Comparison of ENCODE assay signal across 18 cellular contexts in genomic region chr2:158659483-158659882, GRCh38.
DNase-seq lines count a peak whose midpoint lies in the region; ATAC-seq and TF ChIP-seq lines count a peak whose summit lies in the region.
"Had no signal": no experiment of that assay in that cellular context is flagged by ENCODE, and none has a peak within 500 bp of the region (broad histone marks: within the 10 kb centered on the region; RNA-seq: fewer than 3 reads in every experiment).

No MANE protein-coding gene starts in this region.

- peaks cover 0 to 9% of the 10 kb centered on the region in 2 donors for H3K36me3 ChIP-seq in adrenal gland (replicated peaks in 1 of 2)
- H3K36me3 ChIP-seq: BE2C had no signal

- no peaks in the 10 kb centered on the region for H3K27me3 Mint-ChIP-seq in activated T-cell treated with anti-CD3 and anti-CD28 coated beads, Interleukin-2, amount 50 U/mL, for 72 hours (ENCODE audit: low read depth)
- no peaks in the 10 kb centered on the region for H3K27me3 Mint-ChIP-seq in activated T-cell treated with anti-CD3 and anti-CD28 coated beads, Interleukin-2, amount 50 U/mL, for 4 hours (ENCODE audit: low read depth)
- H3K27me3 Mint-ChIP-seq in WTC11 (ENCODE audit: low read depth), result no peaks in the 10 kb centered on the region
- H3K27me3 Mint-ChIP-seq: CD4-positive, alpha-beta T cell had no signal

- H3K27ac Mint-ChIP-seq in activated T-cell treated with anti-CD3 and anti-CD28 coated beads, Interleukin-2, amount 50 U/mL, for 72 hours, result no peak overlapping the region
- H3K27ac Mint-ChIP-seq in WTC11, result 0 out of 2 replicates have a peak overlapping the region, but pooled peaks have one; percentile 6
- H3K27ac Mint-ChIP-seq: CD4-positive, alpha-beta T cell had no signal

- TF ChIP-seq CTCF in WTC11 (IDR thresholded peaks at IDR 0.05) (no peak), fibroblast of mammary gland (conservative IDR thresholded peaks at IDR 0.05; ENCODE audit: control insufficient read depth, insufficient read depth, low read depth, low read length) (no peak), adrenal gland (IDR thresholded peaks at IDR 0.05) (no peak)

- no peak overlapping the region for H3K4me3 Mint-ChIP-seq in activated T-cell treated with anti-CD3 and anti-CD28 coated beads, Interleukin-2, amount 50 U/mL, for 72 hours
- no peak overlapping the region for H3K4me3 Mint-ChIP-seq in activated T-cell treated with anti-CD3 and anti-CD28 coated beads, Interleukin-2, amount 50 U/mL, for 4 hours
- no peak overlapping the region for H3K4me3 Mint-ChIP-seq in WTC11
- H3K4me3 Mint-ChIP-seq: CD4-positive, alpha-beta T cell had no signal

- 82 to 100% (median 96%) methylated on average over 1 of the region's 1 CpG for WGBS in adrenal gland, 4 donors

- no peak for TF ChIP-seq POLR2A in adrenal gland (IDR thresholded peaks at IDR 0.05)

- H3K36me3 Mint-ChIP-seq in activated T-cell treated with anti-CD3 and anti-CD28 coated beads, Interleukin-2, amount 50 U/mL, for 72 hours (ENCODE audit: insufficient read depth in 2 of 2), result peaks cover 0 to 2% of the 10 kb centered on the region in 2 donors
- peaks cover 14% of the 10 kb centered on the region for H3K36me3 Mint-ChIP-seq in activated T-cell treated with anti-CD3 and anti-CD28 coated beads, Interleukin-2, amount 50 U/mL, for 4 hours (ENCODE audit: insufficient read depth)
- H3K36me3 Mint-ChIP-seq in WTC11, result peaks cover 10% of the 10 kb centered on the region

- H3K4me3 ChIP-seq in fibroblast of mammary gland (ENCODE audit: control insufficient read depth, low read depth, low read length) (no peak overlapping the region), adrenal gland (no peak overlapping the region)
- H3K4me3 ChIP-seq: PC-9 had no signal

- H3K9me3 ChIP-seq in adrenal gland (replicated peaks in 1 of 3), result no peaks in the 10 kb centered on the region
- H3K9me3 ChIP-seq: BE2C, Caco-2 had no signal

- DNase-seq in activated T-cell treated with anti-CD3 and anti-CD28 coated beads, Interleukin-2, amount 50 U/mL, for 72 hours, result no peak
- no peak for DNase-seq in activated T-cell treated with anti-CD3 and anti-CD28 coated beads, Interleukin-2, amount 50 U/mL, for 4 hours
- DNase-seq in WTC11 (ENCODE audit: low spot score) (no peak), fibroblast of mammary gland (ENCODE audit: low read depth) (peak; percentile 2), adrenal gland (no peak), amygdala (lab: John Stamatoyannopoulos, UW) (no peak), DMS53 (lab: John Stamatoyannopoulos, UW) (no peak), left ventricle myocardium superior (no peak)
- DNase-seq: BE2C; Caco-2; CD4-positive, alpha-beta T cell; DMS153; KG1; NCI-H1048; NCI-H1436; NCI-H1930; NCI-H526; PC-9 had no signal

- CTCF ChIA-PET in WTC11 (lab: Charles Lee), result interaction anchor here (0.9 to 2.2 kb wide), 3 partner anchors 86 to 635 kb away, joined by 3 to 9 read pairs (median 5); no protein-coding TSS in a partner anchor

- no peaks in the 10 kb centered on the region for H3K4me1 ChIP-seq in adrenal gland (replicated peaks in 1 of 2)
- H3K4me1 ChIP-seq: BE2C, Caco-2 had no signal

- no peaks in the 10 kb centered on the region for H3K4me1 Mint-ChIP-seq in activated T-cell treated with anti-CD3 and anti-CD28 coated beads, Interleukin-2, amount 50 U/mL, for 72 hours (ENCODE audit: low read depth)
- no peaks in the 10 kb centered on the region for H3K4me1 Mint-ChIP-seq in activated T-cell treated with anti-CD3 and anti-CD28 coated beads, Interleukin-2, amount 50 U/mL, for 4 hours (ENCODE audit: low read depth)
- H3K4me1 Mint-ChIP-seq in WTC11, result no peaks in the 10 kb centered on the region

- no peaks in the 10 kb centered on the region for H3K27me3 ChIP-seq in adrenal gland
- H3K27me3 ChIP-seq: BE2C had no signal

- H3K27ac ChIP-seq in adrenal gland, result no peak overlapping the region
- H3K27ac ChIP-seq: PC-9 had no signal

- ATAC-seq in activated T-cell treated with anti-CD3 and anti-CD28 coated beads, Interleukin-2, amount 50 U/mL, for 72 hours (replicated peaks in 1 of 2), result peak; percentile 31 to 58
- no peak for ATAC-seq in activated T-cell treated with anti-CD3 and anti-CD28 coated beads, Interleukin-2, amount 50 U/mL, for 4 hours
- ATAC-seq in WTC11 (no peak), left ventricle myocardium superior (no peak)

- H3K9me3 Mint-ChIP-seq in activated T-cell treated with anti-CD3 and anti-CD28 coated beads, Interleukin-2, amount 50 U/mL, for 72 hours, result no peaks in the 10 kb centered on the region
- H3K9me3 Mint-ChIP-seq in activated T-cell treated with anti-CD3 and anti-CD28 coated beads, Interleukin-2, amount 50 U/mL, for 4 hours, result no peaks in the 10 kb centered on the region
- H3K9me3 Mint-ChIP-seq in WTC11, result no peaks in the 10 kb centered on the region
- H3K9me3 Mint-ChIP-seq: CD4-positive, alpha-beta T cell had no signal

- intact Hi-C loops in adrenal gland (cut with DNase I) (no loop called here), left ventricle myocardium superior (cut with micrococcal nuclease) (no loop called here)

- POLR2A ChIA-PET in WTC11 (lab: Charles Lee), result no interaction called here

TF ChIP-seq in WTC11, 78 proteins besides CTCF, POLR2A, EP300 and RAD21 (continues in another document):
- TF ChIP-seq USF2 (CRISPR knock-in tag; IDR thresholded peaks at IDR 0.05) (no peak), MLX (CRISPR knock-in tag; IDR thresholded peaks at IDR 0.05) (no peak), KAT7 (CRISPR knock-in tag; IDR thresholded peaks at IDR 0.05; ENCODE audit: borderline replicate concordance) (no peak), TEAD4 (CRISPR knock-in tag; IDR thresholded peaks at IDR 0.05) (no peak), ZNF671 (CRISPR knock-in tag; IDR thresholded peaks at IDR 0.05) (no peak)
- TF ChIP-seq, protein P1, sequence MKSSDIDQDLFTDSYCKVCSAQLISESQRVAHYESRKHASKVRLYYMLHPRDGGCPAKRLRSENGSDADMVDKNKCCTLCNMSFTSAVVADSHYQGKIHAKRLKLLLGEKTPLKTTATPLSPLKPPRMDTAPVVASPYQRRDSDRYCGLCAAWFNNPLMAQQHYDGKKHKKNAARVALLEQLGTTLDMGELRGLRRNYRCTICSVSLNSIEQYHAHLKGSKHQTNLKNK (CRISPR knock-in tag; IDR thresholded peaks at IDR 0.05), result no peak
- TF ChIP-seq, protein P2, sequence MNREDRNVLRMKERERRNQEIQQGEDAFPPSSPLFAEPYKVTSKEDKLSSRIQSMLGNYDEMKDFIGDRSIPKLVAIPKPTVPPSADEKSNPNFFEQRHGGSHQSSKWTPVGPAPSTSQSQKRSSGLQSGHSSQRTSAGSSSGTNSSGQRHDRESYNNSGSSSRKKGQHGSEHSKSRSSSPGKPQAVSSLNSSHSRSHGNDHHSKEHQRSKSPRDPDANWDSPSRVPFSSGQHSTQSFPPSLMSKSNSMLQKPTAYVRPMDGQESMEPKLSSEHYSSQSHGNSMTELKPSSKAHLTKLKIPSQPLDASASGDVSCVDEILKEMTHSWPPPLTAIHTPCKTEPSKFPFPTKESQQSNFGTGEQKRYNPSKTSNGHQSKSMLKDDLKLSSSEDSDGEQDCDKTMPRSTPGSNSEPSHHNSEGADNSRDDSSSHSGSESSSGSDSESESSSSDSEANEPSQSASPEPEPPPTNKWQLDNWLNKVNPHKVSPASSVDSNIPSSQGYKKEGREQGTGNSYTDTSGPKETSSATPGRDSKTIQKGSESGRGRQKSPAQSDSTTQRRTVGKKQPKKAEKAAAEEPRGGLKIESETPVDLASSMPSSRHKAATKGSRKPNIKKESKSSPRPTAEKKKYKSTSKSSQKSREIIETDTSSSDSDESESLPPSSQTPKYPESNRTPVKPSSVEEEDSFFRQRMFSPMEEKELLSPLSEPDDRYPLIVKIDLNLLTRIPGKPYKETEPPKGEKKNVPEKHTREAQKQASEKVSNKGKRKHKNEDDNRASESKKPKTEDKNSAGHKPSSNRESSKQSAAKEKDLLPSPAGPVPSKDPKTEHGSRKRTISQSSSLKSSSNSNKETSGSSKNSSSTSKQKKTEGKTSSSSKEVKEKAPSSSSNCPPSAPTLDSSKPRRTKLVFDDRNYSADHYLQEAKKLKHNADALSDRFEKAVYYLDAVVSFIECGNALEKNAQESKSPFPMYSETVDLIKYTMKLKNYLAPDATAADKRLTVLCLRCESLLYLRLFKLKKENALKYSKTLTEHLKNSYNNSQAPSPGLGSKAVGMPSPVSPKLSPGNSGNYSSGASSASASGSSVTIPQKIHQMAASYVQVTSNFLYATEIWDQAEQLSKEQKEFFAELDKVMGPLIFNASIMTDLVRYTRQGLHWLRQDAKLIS (CRISPR knock-in tag; IDR thresholded peaks at IDR 0.05; ENCODE audit: borderline replicate concordance), result no peak
- TF ChIP-seq, protein P3, sequence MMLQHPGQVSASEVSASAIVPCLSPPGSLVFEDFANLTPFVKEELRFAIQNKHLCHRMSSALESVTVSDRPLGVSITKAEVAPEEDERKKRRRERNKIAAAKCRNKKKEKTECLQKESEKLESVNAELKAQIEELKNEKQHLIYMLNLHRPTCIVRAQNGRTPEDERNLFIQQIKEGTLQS (CRISPR knock-in tag; conservative IDR thresholded peaks at IDR 0.05), result no peak

Comparison
In these comparisons a context has a peak if more than half of its experiments do, and no peak if none do; other contexts are left out.
1. ATAC-seq: peak in activated T-cell treated with anti-CD3 and anti-CD28 coated beads, Interleukin-2, amount 50 U/mL, for 72 hours (2 of 2); none in activated T-cell treated with anti-CD3 and anti-CD28 coated beads, Interleukin-2, amount 50 U/mL, for 4 hours (0 of 2), WTC11 (single experiment) and left ventricle myocardium superior (single experiment).